Comparison of ENCODE assay signal across 20 cellular contexts in genomic region chr9:135135927-135136311, GRCh38. TPM values are rescaled to one million over a fixed set of nuclear protein-coding genes. Genes with fewer than 3 reads are reported as not detected.
"Had no signal": no experiment of that assay in that cellular context is flagged by ENCODE, and none has a peak within 500 bp of the region (broad histone marks: within the 10 kb centered on the region; RNA-seq: fewer than 3 reads in every experiment).

No MANE protein-coding gene starts in this region.

- H3K9me3 Mint-ChIP-seq: activated naive CD4-positive, alpha-beta T cell treated with anti-CD3 and anti-CD28 coated beads, Interleukin-2, amount 50 U/mL, for 72 hours; activated naive CD8-positive, alpha-beta T cell treated with anti-CD3 and anti-CD28 coated beads, Interleukin-2, amount 50 U/mL, for 24 hours; activated T-cell treated with anti-CD3 and anti-CD28 coated beads, Interleukin-2, amount 50 U/mL, for 4 hours had no signal

- H3K36me3 Mint-ChIP-seq: activated CD8-positive, alpha-beta memory T cell treated with anti-CD3 and anti-CD28 coated beads, Interleukin-2, amount 10 ng/mL, durations not matched to agents 7 days and 5 days; brain had no signal

- H3K4me1 Mint-ChIP-seq: activated CD8-positive, alpha-beta memory T cell treated with anti-CD3 and anti-CD28 coated beads, Interleukin-2, amount 10 ng/mL, durations not matched to agents 7 days and 5 days; activated naive CD8-positive, alpha-beta T cell treated with anti-CD3 and anti-CD28 coated beads, Interleukin-2, amount 50 U/mL, for 24 hours had no signal

- H3K4me3 ChIP-seq: K562, SJCRH30 had no signal

- H3K27ac Mint-ChIP-seq: activated CD8-positive, alpha-beta memory T cell treated with anti-CD3 and anti-CD28 coated beads, Interleukin-2, amount 10 ng/mL, durations not matched to agents 7 days and 5 days; activated naive CD8-positive, alpha-beta T cell treated with anti-CD3 and anti-CD28 coated beads, Interleukin-2, amount 50 U/mL, for 24 hours; T-helper 1 cell treated with Interleukin-12 subunit alpha and Interleukin-12 subunit beta and Interleukin-4 antibody, amounts not matched to agents 30 μg/mL and 1 μg/mL, for 36 hours; WTC11 had no signal

- H3K4me3 Mint-ChIP-seq: activated CD8-positive, alpha-beta memory T cell treated with anti-CD3 and anti-CD28 coated beads, Interleukin-2, amount 10 ng/mL, durations not matched to agents 7 days and 5 days; activated naive CD8-positive, alpha-beta T cell treated with anti-CD3 and anti-CD28 coated beads, Interleukin-2, amount 50 U/mL, for 24 hours; activated T-cell treated with anti-CD3 and anti-CD28 coated beads, Interleukin-2, amount 50 U/mL, for 4 hours; brain; T-helper 1 cell treated with Interleukin-12 subunit alpha and Interleukin-12 subunit beta and Interleukin-4 antibody, amounts not matched to agents 30 μg/mL and 1 μg/mL, for 36 hours; WTC11 had no signal

- ATAC-seq: activated CD8-positive, alpha-beta memory T cell treated with anti-CD3 and anti-CD28 coated beads, Interleukin-2, amount 10 ng/mL, durations not matched to agents 7 days and 5 days; activated naive CD4-positive, alpha-beta T cell treated with anti-CD3 and anti-CD28 coated beads, Interleukin-2, amount 50 U/mL, for 72 hours; activated naive CD8-positive, alpha-beta T cell treated with anti-CD3 and anti-CD28 coated beads, Interleukin-2, amount 50 U/mL, for 24 hours; activated T-cell treated with anti-CD3 and anti-CD28 coated beads, Interleukin-2, amount 50 U/mL, for 4 hours; K562; WTC11 had no signal

- H3K36me3 ChIP-seq: SJCRH30 had no signal

- H3K27ac ChIP-seq: SJCRH30 had no signal

- DNase-seq: activated CD4-positive, alpha-beta T cell treated with anti-CD3 and anti-CD28 coated beads for 48 hours; activated CD4-positive, alpha-beta T cell treated with anti-CD3 and anti-CD28 coated beads, Interleukin-2, amount 50 U/mL, for 4 hours; activated CD4-positive, CD25-positive, alpha-beta regulatory T cell treated with anti-CD3 and anti-CD28 coated beads, Interleukin-2, amount 50 U/mL, for 72 hours; activated CD8-positive, alpha-beta memory T cell treated with anti-CD3 and anti-CD28 coated beads, Interleukin-2, amount 10 ng/mL, durations not matched to agents 7 days and 5 days; activated effector memory CD4-positive, alpha-beta T cell treated with anti-CD3 and anti-CD28 coated beads, Interleukin-2, amount 50 U/mL, for 16 hours; activated naive CD4-positive, alpha-beta T cell treated with Interleukin-2 at 50 U/mL for 16 hours; activated naive CD8-positive, alpha-beta T cell treated with anti-CD3 and anti-CD28 coated beads, Interleukin-2, amount 50 U/mL, for 24 hours; activated T-cell treated with anti-CD3 and anti-CD28 coated beads, Interleukin-2, amount 50 U/mL, for 4 hours; amniotic stem cell; cerebellar nuclear complex; Karpas-422; NCI-H1105 treated with DMSO at 0.1 percent for 48 hours; NCI-H1930; NCI-H226; SJCRH30 had no signal

- H3K27me3 ChIP-seq: SJCRH30 had no signal

- H3K27me3 Mint-ChIP-seq: activated CD8-positive, alpha-beta memory T cell treated with anti-CD3 and anti-CD28 coated beads, Interleukin-2, amount 10 ng/mL, durations not matched to agents 7 days and 5 days had no signal

RNA-seq across cellular contexts. Expression of gene OLFM1, which starts 48.5 kb away (rescaled TPM):
- total RNA-seq: activated naive CD4-positive, alpha-beta T cell treated with anti-CD3 and anti-CD28 coated beads, Interleukin-2, amount 50 U/mL, for 72 hours; K562; SJCRH30 had no signal
- polyA plus RNA-seq: K562 had no signal
